In the genomic region with DNA sequence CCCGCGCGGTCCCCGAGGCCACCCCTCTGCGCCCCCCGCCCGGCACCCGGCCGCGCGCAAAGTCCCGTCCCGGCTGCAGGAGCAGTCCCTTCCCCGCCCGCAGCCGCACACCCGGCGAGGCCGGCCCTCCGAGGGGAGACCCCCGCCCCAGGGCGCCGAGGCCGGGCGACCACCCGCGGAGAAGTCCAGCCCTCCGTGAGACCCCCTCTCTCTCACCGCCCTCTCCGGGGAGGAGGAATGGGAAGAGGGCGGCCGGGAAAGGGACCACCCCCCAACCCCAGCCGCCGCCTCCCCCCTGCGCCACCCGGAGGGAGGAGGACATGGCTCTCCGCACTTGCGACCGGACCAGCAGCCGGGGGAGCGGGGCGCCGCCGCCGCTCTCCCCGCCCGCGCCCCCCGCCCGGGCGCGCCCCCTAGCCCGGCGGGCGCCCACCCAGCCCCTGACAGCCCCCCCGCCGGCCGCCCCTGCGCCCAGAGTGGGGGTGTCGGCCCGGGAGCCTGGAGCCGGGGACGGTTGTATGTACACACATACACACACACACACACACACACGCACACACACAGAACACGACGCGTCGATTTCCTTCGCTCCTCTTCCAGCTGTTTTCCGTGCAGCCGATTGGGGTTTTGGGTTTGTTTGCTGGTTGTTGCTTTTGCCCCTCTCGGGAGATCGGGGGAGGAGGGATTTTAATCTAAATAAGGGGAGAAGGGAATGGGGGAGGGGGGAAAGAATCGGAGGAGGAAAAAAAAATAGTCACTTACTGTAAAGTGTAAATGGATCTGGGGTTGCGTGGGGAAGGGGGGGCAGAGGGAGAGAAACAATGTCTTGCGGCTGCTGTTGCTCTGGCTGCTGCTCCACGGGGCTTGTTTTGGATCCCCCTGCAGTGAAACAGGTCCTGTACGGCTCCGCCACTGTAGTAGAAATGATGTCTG, we compare ENCODE assay signal across 1 cellular context.
TF ChIP-seq lines count a peak whose summit lies in the region.

A gene (minus strand): TSS at position 925 of the 933 bp plus-strand sequence.

TF ChIP-seq in K562, 482 proteins besides CTCF, POLR2A, EP300 and RAD21 (continued from another document):
- TF ChIP-seq, protein P1, sequence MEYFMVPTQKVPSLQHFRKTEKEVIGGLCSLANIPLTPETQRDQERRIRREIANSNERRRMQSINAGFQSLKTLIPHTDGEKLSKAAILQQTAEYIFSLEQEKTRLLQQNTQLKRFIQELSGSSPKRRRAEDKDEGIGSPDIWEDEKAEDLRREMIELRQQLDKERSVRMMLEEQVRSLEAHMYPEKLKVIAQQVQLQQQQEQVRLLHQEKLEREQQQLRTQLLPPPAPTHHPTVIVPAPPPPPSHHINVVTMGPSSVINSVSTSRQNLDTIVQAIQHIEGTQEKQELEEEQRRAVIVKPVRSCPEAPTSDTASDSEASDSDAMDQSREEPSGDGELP (CRISPR knock-in tag; IDR thresholded peaks at IDR 0.05; ENCODE audit: borderline replicate concordance), result peak; percentile 81
- TF ChIP-seq MTA1 (IDR thresholded peaks at IDR 0.05; ENCODE audit: borderline replicate concordance), result no peak
- no peak for TF ChIP-seq MCM2 (IDR thresholded peaks at IDR 0.05; ENCODE audit: low read depth)
- 0 out of 2 replicates have a peak, but pooled peaks have one; percentile 50 for TF ChIP-seq EZH2 (IDR thresholded peaks at IDR 0.05; ENCODE audit: borderline replicate concordance, low read depth, low read length)
- TF ChIP-seq, protein P2, sequence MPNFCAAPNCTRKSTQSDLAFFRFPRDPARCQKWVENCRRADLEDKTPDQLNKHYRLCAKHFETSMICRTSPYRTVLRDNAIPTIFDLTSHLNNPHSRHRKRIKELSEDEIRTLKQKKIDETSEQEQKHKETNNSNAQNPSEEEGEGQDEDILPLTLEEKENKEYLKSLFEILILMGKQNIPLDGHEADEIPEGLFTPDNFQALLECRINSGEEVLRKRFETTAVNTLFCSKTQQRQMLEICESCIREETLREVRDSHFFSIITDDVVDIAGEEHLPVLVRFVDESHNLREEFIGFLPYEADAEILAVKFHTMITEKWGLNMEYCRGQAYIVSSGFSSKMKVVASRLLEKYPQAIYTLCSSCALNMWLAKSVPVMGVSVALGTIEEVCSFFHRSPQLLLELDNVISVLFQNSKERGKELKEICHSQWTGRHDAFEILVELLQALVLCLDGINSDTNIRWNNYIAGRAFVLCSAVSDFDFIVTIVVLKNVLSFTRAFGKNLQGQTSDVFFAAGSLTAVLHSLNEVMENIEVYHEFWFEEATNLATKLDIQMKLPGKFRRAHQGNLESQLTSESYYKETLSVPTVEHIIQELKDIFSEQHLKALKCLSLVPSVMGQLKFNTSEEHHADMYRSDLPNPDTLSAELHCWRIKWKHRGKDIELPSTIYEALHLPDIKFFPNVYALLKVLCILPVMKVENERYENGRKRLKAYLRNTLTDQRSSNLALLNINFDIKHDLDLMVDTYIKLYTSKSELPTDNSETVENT (CRISPR knock-in tag; IDR thresholded peaks at IDR 0.05), result no peak
- TF ChIP-seq SREBF2 (CRISPR knock-in tag; IDR thresholded peaks at IDR 0.05), result no peak
- TF ChIP-seq ZNF324 (CRISPR knock-in tag; IDR thresholded peaks at IDR 0.05), result no peak
- TF ChIP-seq ERF (CRISPR knock-in tag; IDR thresholded peaks at IDR 0.05), result no peak
- no peak for TF ChIP-seq ZBED1 (IDR thresholded peaks at IDR 0.05)
- TF ChIP-seq TAL1 (IDR thresholded peaks at IDR 0.05), result no peak
- TF ChIP-seq, protein P3, sequence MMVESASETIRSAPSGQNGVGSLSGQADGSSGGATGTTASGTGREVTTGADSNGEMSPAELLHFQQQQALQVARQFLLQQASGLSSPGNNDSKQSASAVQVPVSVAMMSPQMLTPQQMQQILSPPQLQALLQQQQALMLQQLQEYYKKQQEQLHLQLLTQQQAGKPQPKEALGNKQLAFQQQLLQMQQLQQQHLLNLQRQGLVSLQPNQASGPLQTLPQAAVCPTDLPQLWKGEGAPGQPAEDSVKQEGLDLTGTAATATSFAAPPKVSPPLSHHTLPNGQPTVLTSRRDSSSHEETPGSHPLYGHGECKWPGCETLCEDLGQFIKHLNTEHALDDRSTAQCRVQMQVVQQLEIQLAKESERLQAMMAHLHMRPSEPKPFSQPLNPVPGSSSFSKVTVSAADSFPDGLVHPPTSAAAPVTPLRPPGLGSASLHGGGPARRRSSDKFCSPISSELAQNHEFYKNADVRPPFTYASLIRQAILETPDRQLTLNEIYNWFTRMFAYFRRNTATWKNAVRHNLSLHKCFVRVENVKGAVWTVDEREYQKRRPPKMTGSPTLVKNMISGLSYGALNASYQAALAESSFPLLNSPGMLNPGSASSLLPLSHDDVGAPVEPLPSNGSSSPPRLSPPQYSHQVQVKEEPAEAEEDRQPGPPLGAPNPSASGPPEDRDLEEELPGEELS (CRISPR knock-in tag; IDR thresholded peaks at IDR 0.05; ENCODE audit: borderline replicate concordance), result no peak
- TF ChIP-seq, protein P4, sequence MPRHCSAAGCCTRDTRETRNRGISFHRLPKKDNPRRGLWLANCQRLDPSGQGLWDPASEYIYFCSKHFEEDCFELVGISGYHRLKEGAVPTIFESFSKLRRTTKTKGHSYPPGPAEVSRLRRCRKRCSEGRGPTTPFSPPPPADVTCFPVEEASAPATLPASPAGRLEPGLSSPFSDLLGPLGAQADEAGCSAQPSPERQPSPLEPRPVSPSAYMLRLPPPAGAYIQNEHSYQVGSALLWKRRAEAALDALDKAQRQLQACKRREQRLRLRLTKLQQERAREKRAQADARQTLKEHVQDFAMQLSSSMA (CRISPR knock-in tag; IDR thresholded peaks at IDR 0.05), result no peak
- no peak for TF ChIP-seq CBX2 (IDR thresholded peaks at IDR 0.05; ENCODE audit: insufficient read depth, low read length, poor library complexity, severe bottlenecking)
- peak; percentile 63; the same call in 1 of the 2 replicates for TF ChIP-seq NBN (IDR thresholded peaks at IDR 0.05; ENCODE audit: low read depth)
- no peak for TF ChIP-seq FOXJ2 (tag; IDR thresholded peaks at IDR 0.05)
- no peak for TF ChIP-seq ELF2 (CRISPR knock-in tag; IDR thresholded peaks at IDR 0.05)
- no peak for TF ChIP-seq ZNF77 (CRISPR knock-in tag; IDR thresholded peaks at IDR 0.05)
- no peak for TF ChIP-seq SREBF1 (IDR thresholded peaks at IDR 0.05; ENCODE audit: borderline replicate concordance, low read depth, low read length)
- TF ChIP-seq, protein P5, sequence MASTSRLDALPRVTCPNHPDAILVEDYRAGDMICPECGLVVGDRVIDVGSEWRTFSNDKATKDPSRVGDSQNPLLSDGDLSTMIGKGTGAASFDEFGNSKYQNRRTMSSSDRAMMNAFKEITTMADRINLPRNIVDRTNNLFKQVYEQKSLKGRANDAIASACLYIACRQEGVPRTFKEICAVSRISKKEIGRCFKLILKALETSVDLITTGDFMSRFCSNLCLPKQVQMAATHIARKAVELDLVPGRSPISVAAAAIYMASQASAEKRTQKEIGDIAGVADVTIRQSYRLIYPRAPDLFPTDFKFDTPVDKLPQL (IDR thresholded peaks at IDR 0.05; ENCODE audit: extremely low read depth, insufficient read length), result no peak
- TF ChIP-seq NR3C1 (CRISPR knock-in tag; IDR thresholded peaks at IDR 0.05), result no peak
- TF ChIP-seq, protein P6, sequence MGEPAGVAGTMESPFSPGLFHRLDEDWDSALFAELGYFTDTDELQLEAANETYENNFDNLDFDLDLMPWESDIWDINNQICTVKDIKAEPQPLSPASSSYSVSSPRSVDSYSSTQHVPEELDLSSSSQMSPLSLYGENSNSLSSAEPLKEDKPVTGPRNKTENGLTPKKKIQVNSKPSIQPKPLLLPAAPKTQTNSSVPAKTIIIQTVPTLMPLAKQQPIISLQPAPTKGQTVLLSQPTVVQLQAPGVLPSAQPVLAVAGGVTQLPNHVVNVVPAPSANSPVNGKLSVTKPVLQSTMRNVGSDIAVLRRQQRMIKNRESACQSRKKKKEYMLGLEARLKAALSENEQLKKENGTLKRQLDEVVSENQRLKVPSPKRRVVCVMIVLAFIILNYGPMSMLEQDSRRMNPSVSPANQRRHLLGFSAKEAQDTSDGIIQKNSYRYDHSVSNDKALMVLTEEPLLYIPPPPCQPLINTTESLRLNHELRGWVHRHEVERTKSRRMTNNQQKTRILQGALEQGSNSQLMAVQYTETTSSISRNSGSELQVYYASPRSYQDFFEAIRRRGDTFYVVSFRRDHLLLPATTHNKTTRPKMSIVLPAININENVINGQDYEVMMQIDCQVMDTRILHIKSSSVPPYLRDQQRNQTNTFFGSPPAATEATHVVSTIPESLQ (CRISPR knock-in tag; IDR thresholded peaks at IDR 0.05), result no peak
- TF ChIP-seq, protein P7, sequence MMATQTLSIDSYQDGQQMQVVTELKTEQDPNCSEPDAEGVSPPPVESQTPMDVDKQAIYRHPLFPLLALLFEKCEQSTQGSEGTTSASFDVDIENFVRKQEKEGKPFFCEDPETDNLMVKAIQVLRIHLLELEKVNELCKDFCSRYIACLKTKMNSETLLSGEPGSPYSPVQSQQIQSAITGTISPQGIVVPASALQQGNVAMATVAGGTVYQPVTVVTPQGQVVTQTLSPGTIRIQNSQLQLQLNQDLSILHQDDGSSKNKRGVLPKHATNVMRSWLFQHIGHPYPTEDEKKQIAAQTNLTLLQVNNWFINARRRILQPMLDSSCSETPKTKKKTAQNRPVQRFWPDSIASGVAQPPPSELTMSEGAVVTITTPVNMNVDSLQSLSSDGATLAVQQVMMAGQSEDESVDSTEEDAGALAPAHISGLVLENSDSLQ (IDR thresholded peaks at IDR 0.05), result no peak
- TF ChIP-seq, protein P8, sequence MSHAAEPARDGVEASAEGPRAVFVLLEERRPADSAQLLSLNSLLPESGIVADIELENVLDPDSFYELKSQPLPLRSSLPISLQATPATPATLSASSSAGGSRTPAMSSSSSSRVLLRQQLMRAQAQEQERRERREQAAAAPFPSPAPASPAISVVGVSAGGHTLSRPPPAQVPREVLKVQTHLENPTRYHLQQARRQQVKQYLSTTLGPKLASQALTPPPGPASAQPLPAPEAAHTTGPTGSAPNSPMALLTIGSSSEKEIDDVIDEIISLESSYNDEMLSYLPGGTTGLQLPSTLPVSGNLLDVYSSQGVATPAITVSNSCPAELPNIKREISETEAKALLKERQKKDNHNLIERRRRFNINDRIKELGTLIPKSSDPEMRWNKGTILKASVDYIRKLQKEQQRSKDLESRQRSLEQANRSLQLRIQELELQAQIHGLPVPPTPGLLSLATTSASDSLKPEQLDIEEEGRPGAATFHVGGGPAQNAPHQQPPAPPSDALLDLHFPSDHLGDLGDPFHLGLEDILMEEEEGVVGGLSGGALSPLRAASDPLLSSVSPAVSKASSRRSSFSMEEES (CRISPR knock-in tag; IDR thresholded peaks at IDR 0.05), result no peak
- no peak for TF ChIP-seq SMC3 (conservative IDR thresholded peaks at IDR 0.05; ENCODE audit: insufficient read depth, low read depth, low read length)
- TF ChIP-seq, protein P9, sequence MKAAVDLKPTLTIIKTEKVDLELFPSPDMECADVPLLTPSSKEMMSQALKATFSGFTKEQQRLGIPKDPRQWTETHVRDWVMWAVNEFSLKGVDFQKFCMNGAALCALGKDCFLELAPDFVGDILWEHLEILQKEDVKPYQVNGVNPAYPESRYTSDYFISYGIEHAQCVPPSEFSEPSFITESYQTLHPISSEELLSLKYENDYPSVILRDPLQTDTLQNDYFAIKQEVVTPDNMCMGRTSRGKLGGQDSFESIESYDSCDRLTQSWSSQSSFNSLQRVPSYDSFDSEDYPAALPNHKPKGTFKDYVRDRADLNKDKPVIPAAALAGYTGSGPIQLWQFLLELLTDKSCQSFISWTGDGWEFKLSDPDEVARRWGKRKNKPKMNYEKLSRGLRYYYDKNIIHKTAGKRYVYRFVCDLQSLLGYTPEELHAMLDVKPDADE (conservative IDR thresholded peaks at IDR 0.05; ENCODE audit: control insufficient read depth, low read depth, low read length), result no peak
- no peak for TF ChIP-seq CREBBP (IDR thresholded peaks at IDR 0.05; ENCODE audit: low read depth, low read length)
- TF ChIP-seq SP1 (CRISPR knock-in tag; IDR thresholded peaks at IDR 0.05), result no peak
- TF ChIP-seq, protein P10, sequence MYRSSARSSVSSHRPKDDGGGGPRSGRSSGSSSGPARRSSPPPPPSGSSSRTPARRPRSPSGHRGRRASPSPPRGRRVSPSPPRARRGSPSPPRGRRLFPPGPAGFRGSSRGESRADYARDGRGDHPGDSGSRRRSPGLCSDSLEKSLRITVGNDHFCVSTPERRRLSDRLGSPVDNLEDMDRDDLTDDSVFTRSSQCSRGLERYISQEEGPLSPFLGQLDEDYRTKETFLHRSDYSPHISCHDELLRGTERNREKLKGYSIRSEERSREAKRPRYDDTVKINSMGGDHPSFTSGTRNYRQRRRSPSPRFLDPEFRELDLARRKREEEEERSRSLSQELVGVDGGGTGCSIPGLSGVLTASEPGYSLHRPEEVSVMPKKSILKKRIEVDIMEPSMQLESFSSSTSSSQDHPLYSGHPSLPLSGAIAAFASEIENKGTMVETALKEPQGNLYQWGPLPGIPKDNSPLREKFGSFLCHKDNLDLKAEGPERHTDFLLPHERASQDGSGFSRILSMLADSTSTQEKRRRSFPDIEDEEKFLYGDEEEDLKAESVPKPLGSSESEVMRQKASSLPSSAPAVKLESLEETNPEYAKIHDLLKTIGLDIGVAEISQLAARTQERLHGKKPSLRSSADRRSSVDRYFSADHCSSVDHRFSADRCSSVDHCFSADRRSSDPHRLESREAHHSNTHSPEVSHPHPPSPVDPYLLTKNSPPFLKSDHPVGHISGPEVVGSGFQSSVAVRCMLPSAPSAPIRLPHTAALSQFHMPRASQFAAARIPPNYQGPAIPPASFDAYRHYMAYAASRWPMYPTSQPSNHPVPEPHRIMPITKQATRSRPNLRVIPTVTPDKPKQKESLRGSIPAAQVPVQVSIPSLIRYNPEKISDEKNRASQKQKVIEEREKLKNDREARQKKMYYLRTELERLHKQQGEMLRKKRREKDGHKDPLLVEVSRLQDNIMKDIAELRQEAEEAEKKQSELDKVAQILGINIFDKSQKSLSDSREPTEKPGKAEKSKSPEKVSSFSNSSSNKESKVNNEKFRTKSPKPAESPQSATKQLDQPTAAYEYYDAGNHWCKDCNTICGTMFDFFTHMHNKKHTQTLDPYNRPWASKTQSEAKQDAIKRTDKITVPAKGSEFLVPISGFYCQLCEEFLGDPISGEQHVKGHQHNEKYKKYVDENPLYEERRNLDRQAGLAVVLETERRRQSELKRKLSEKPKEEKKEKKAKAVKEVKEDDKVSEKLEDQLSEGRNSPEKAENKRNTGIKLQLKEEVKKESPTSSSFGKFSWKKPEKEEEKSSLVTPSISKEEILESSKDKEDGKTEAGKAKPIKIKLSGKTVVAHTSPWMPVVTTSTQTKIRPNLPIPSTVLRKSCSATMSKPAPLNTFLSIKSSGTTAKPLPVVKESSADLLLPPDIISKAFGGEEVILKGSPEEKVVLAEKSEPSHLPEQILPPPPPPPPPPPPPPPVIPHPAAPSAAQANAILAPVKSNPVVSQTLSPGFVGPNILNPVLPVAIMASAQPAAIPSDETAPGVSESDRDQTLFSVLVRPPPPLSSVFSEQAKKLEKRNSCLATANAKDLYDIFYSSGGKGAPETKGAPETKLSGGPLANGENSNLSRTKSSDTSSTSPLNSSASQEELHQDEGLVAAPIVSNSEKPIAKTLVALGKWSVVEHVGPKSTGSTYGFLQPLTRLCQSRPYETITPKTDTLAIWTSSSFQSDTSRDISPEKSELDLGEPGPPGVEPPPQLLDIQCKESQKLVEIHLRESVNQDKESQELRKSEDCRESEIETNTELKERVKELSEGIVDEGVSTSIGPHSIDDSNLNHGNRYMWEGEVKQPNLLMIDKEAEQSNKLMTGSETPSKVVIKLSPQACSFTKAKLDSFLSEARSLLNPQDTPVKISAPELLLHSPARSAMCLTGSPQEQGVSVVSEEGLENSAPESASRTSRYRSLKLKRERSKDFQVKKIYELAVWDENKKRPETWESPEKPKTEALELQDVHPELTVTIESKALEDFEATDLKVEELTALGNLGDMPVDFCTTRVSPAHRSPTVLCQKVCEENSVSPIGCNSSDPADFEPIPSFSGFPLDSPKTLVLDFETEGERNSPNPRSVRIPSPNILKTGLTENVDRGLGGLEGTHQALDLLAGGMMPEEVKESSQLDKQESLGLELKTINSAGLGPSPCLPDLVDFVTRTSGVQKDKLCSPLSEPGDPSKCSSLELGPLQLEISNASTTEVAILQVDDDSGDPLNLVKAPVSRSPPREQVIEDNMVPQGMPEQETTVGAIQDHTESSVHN (IDR thresholded peaks at IDR 0.05; ENCODE audit: borderline replicate concordance in 1 of 2, low read depth in 1 of 2), result no peak
- TF ChIP-seq ZNF436 (CRISPR knock-in tag; IDR thresholded peaks at IDR 0.05), result no peak
- TF ChIP-seq ZNF263 (CRISPR knock-in tag; IDR thresholded peaks at IDR 0.05; ENCODE audit: borderline replicate concordance), result peak; percentile 99
